In the genomic region with DNA sequence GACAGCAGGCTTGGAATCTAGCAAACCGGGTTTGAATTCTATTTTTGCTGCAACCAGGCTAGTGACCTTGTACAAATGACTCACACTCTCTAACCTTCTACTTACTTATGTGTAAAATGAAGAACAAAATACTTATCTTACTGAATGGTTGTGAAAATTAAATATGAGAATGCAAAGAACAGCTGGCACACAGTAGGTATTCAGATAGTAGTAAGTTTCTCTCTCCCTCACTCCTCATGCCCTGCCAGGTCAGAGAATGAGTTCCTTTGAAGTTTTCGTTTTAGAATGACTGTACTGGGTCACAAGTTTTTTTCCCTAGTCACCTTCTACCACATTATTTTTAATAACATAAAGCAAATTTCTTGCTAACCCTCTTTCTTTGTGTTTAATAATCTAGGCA, we compare ENCODE assay signal across 36 cellular contexts.
"Had no signal": no experiment of that assay in that cellular context is flagged by ENCODE, and none has a peak within 500 bp of the region (broad histone marks: within the 10 kb centered on the region; RNA-seq: fewer than 3 reads in every experiment).

No MANE protein-coding gene starts in this region.

- DNase-seq: activated B cell treated with CpG ODN at 0.5 μM for 24 hours; activated CD4-positive, alpha-beta T cell treated with anti-CD3 and anti-CD28 coated beads for 48 hours; activated CD4-positive, alpha-beta T cell treated with anti-CD3 and anti-CD28 coated beads, Interleukin-2, amount 50 U/mL, for 1 hour; activated CD4-positive, alpha-beta T cell treated with anti-CD3 and anti-CD28 coated beads, Interleukin-2, amount 50 U/mL, for 48 hours; activated CD8-positive, alpha-beta memory T cell treated with anti-CD3 and anti-CD28 coated beads, Interleukin-2, amount 10 ng/mL, durations not matched to agents 7 days and 5 days; activated CD8-positive, alpha-beta memory T cell treated with anti-CD3 and anti-CD28 coated beads, Interleukin-2, amount 50 U/mL, for 4 hours; activated CD8-positive, alpha-beta T cell treated with anti-CD3 and anti-CD28 coated beads, Interleukin-2, amount 10 ng/mL, durations not matched to agents 7 days and 5 days; activated effector memory CD4-positive, alpha-beta T cell treated with anti-CD3 and anti-CD28 coated beads, Interleukin-2, amount 50 U/mL, for 16 hours; activated naive CD4-positive, alpha-beta T cell; activated naive CD4-positive, alpha-beta T cell treated with anti-CD3 and anti-CD28 coated beads, Interleukin-2, amount 10 ng/mL, durations not matched to agents 7 days and 5 days; activated naive CD8-positive, alpha-beta T cell treated with anti-CD3 and anti-CD28 coated beads, Interleukin-2, amount 10 ng/mL, durations not matched to agents 7 days and 5 days; activated T-cell treated with anti-CD3 and anti-CD28 coated beads, Interleukin-2, amount 50 U/mL, for 1 hour; activated T-cell treated with anti-CD3 and anti-CD28 coated beads, Interleukin-2, amount 50 U/mL, for 48 hours; central memory CD4-positive, alpha-beta T cell; cerebellar nuclear complex; colonic mucosa; effector CD8-positive, alpha-beta T cell; esophagus squamous epithelium; head of caudate nucleus; T-helper 1 cell; T-helper 17 cell; T1000; WERI-Rb-1 had no signal

- H3K9me3 ChIP-seq: ascending aorta, breast epithelium, colonic mucosa, esophagus squamous epithelium had no signal

- H3K36me3 ChIP-seq: ascending aorta, breast epithelium, cardiac muscle cell, colonic mucosa, esophagus squamous epithelium, WERI-Rb-1 had no signal

- H3K9me3 Mint-ChIP-seq: activated B cell treated with CpG ODN at 0.5 μM for 24 hours; activated naive CD4-positive, alpha-beta T cell treated with anti-CD3 and anti-CD28 coated beads, Interleukin-2, amount 10 ng/mL, durations not matched to agents 7 days and 5 days; activated naive CD4-positive, alpha-beta T cell treated with anti-CD3 and anti-CD28 coated beads, Interleukin-2, amount 50 U/mL, for 72 hours; activated naive CD8-positive, alpha-beta T cell treated with anti-CD3 and anti-CD28 coated beads, Interleukin-2, amount 10 ng/mL, durations not matched to agents 7 days and 5 days; activated T-helper 1 cell treated with anti-CD3 and anti-CD28 coated beads, Interleukin-12 subunit alpha, Interleukin-12 subunit beta, Interleukin-2, Interleukin-4 antibody, amounts not matched to agents 30 ng/mL and 10 ng/mL and 1 ng/mL, durations not matched to agents 14 hours and 24 hours and 36 hours; activated T-helper 2 cell treated with anti-CD3 and anti-CD28 coated beads, Interferon-gamma antibody, Interleukin-2, Interleukin-4, amounts not matched to agents 10 μg/mL and 5 μg/mL and 100 μg/mL, durations not matched to agents 14 hours and 24 hours and 36 hours; brain; T-helper 2 cell treated with Interferon-gamma antibody and Interleukin-4, amounts not matched to agents 5 μg/mL and 100 μg/mL, for 36 hours had no signal

- ATAC-seq: activated CD4-positive, CD25-positive, alpha-beta regulatory T cell treated with anti-CD3 and anti-CD28 coated beads, Interleukin-2, amount 50 U/mL, for 24 hours; activated CD8-positive, alpha-beta memory T cell treated with anti-CD3 and anti-CD28 coated beads, Interleukin-2, amount 10 ng/mL, durations not matched to agents 7 days and 5 days; activated CD8-positive, alpha-beta T cell treated with anti-CD3 and anti-CD28 coated beads, Interleukin-2, amount 10 ng/mL, durations not matched to agents 7 days and 5 days; activated naive CD4-positive, alpha-beta T cell treated with anti-CD3 and anti-CD28 coated beads, Interleukin-2, amount 50 U/mL, for 72 hours; T-helper 17 cell had no signal

- H3K4me3 ChIP-seq: ascending aorta, breast epithelium, cardiac muscle cell, colonic mucosa, esophagus squamous epithelium had no signal

- FAIRE-seq: endometrium, endothelial cell of umbilical vein, frontal cortex had no signal

- H3K27ac Mint-ChIP-seq: activated B cell treated with CpG ODN at 0.5 μM for 24 hours; activated CD8-positive, alpha-beta memory T cell treated with anti-CD3 and anti-CD28 coated beads, Interleukin-2, amount 10 ng/mL, durations not matched to agents 7 days and 5 days; activated CD8-positive, alpha-beta T cell treated with anti-CD3 and anti-CD28 coated beads, Interleukin-2, amount 10 ng/mL, durations not matched to agents 7 days and 5 days; activated naive CD4-positive, alpha-beta T cell treated with anti-CD3 and anti-CD28 coated beads, Interleukin-2, amount 10 ng/mL, durations not matched to agents 7 days and 5 days; activated naive CD4-positive, alpha-beta T cell treated with anti-CD3 and anti-CD28 coated beads, Interleukin-2, amount 50 U/mL, for 72 hours; activated naive CD8-positive, alpha-beta T cell treated with anti-CD3 and anti-CD28 coated beads, Interleukin-2, amount 10 ng/mL, durations not matched to agents 7 days and 5 days; activated T-helper 1 cell treated with anti-CD3 and anti-CD28 coated beads, Interleukin-12 subunit alpha, Interleukin-12 subunit beta, Interleukin-2, Interleukin-4 antibody, amounts not matched to agents 30 ng/mL and 10 ng/mL and 1 ng/mL, durations not matched to agents 14 hours and 24 hours and 36 hours; activated T-helper 2 cell treated with anti-CD3 and anti-CD28 coated beads, Interferon-gamma antibody, Interleukin-2, Interleukin-4, amounts not matched to agents 10 μg/mL and 5 μg/mL and 100 μg/mL, durations not matched to agents 14 hours and 24 hours and 36 hours; brain; T-helper 17 cell; T-helper 2 cell treated with Interferon-gamma antibody and Interleukin-4, amounts not matched to agents 5 μg/mL and 100 μg/mL, for 36 hours had no signal

- H3K4me1 Mint-ChIP-seq: activated B cell treated with CpG ODN at 0.5 μM for 24 hours; activated naive CD4-positive, alpha-beta T cell treated with anti-CD3 and anti-CD28 coated beads, Interleukin-2, amount 10 ng/mL, durations not matched to agents 7 days and 5 days; brain; T-helper 17 cell had no signal

- H3K4me3 Mint-ChIP-seq: activated B cell treated with CpG ODN at 0.5 μM for 24 hours; activated CD8-positive, alpha-beta memory T cell treated with anti-CD3 and anti-CD28 coated beads, Interleukin-2, amount 10 ng/mL, durations not matched to agents 7 days and 5 days; activated CD8-positive, alpha-beta T cell treated with anti-CD3 and anti-CD28 coated beads, Interleukin-2, amount 10 ng/mL, durations not matched to agents 7 days and 5 days; activated naive CD4-positive, alpha-beta T cell treated with anti-CD3 and anti-CD28 coated beads, Interleukin-2, amount 10 ng/mL, durations not matched to agents 7 days and 5 days; activated naive CD8-positive, alpha-beta T cell treated with anti-CD3 and anti-CD28 coated beads, Interleukin-2, amount 10 ng/mL, durations not matched to agents 7 days and 5 days; activated T-helper 1 cell treated with anti-CD3 and anti-CD28 coated beads, Interleukin-12 subunit alpha, Interleukin-12 subunit beta, Interleukin-2, Interleukin-4 antibody, amounts not matched to agents 30 ng/mL and 10 ng/mL and 1 ng/mL, durations not matched to agents 14 hours and 24 hours and 36 hours; brain; T-helper 17 cell; T-helper 2 cell treated with Interferon-gamma antibody and Interleukin-4, amounts not matched to agents 5 μg/mL and 100 μg/mL, for 36 hours had no signal

- H3K27ac ChIP-seq: ascending aorta, breast epithelium, cardiac muscle cell, colonic mucosa, epithelial cell of prostate, esophagus squamous epithelium, WERI-Rb-1 had no signal

- H3K4me1 ChIP-seq: ascending aorta, breast epithelium, colonic mucosa, esophagus squamous epithelium had no signal

- H3K27me3 ChIP-seq: ascending aorta, breast epithelium, cardiac muscle cell, colonic mucosa, esophagus squamous epithelium had no signal

- H3K27me3 Mint-ChIP-seq: activated B cell treated with CpG ODN at 0.5 μM for 24 hours; activated CD8-positive, alpha-beta memory T cell treated with anti-CD3 and anti-CD28 coated beads, Interleukin-2, amount 10 ng/mL, durations not matched to agents 7 days and 5 days; activated naive CD4-positive, alpha-beta T cell treated with anti-CD3 and anti-CD28 coated beads, Interleukin-2, amount 10 ng/mL, durations not matched to agents 7 days and 5 days; activated naive CD8-positive, alpha-beta T cell treated with anti-CD3 and anti-CD28 coated beads, Interleukin-2, amount 10 ng/mL, durations not matched to agents 7 days and 5 days; brain; T-helper 17 cell had no signal

- H3K36me3 Mint-ChIP-seq: activated CD8-positive, alpha-beta memory T cell treated with anti-CD3 and anti-CD28 coated beads, Interleukin-2, amount 10 ng/mL, durations not matched to agents 7 days and 5 days; activated naive CD4-positive, alpha-beta T cell treated with anti-CD3 and anti-CD28 coated beads, Interleukin-2, amount 10 ng/mL, durations not matched to agents 7 days and 5 days; activated naive CD4-positive, alpha-beta T cell treated with anti-CD3 and anti-CD28 coated beads, Interleukin-2, amount 50 U/mL, for 72 hours; activated naive CD8-positive, alpha-beta T cell treated with anti-CD3 and anti-CD28 coated beads, Interleukin-2, amount 10 ng/mL, durations not matched to agents 7 days and 5 days; brain had no signal
